In genomic region chr6:14121936-14122344, GRCh38 we compare ENCODE assay signal across 8 cellular contexts. TPM values are rescaled to one million over a fixed set of nuclear protein-coding genes. Genes with fewer than 3 reads are reported as not detected.
DNase-seq lines count a peak whose midpoint lies in the region; ATAC-seq lines count a peak whose summit lies in the region.

No MANE protein-coding gene starts in this region.

- no peaks in the 10 kb centered on the region for H3K27me3 Mint-ChIP-seq in activated CD4-positive, alpha-beta memory T cell treated with anti-CD3 and anti-CD28 coated beads, Interleukin-2, amount 10 ng/mL, durations not matched to agents 7 days and 5 days

- H3K9me3 Mint-ChIP-seq in activated CD4-positive, alpha-beta memory T cell treated with anti-CD3 and anti-CD28 coated beads, Interleukin-2, amount 10 ng/mL, durations not matched to agents 7 days and 5 days: no peaks in the 10 kb centered on the region

- no peak overlapping the region for H3K4me3 Mint-ChIP-seq in activated CD4-positive, alpha-beta memory T cell treated with anti-CD3 and anti-CD28 coated beads, Interleukin-2, amount 10 ng/mL, durations not matched to agents 7 days and 5 days

- H3K4me1 Mint-ChIP-seq in activated CD4-positive, alpha-beta memory T cell treated with anti-CD3 and anti-CD28 coated beads, Interleukin-2, amount 10 ng/mL, durations not matched to agents 7 days and 5 days: peaks cover 39% of the 10 kb centered on the region

- POLR2A ChIA-PET in activated CD4-positive, alpha-beta memory T cell treated with anti-CD3 and anti-CD28 coated beads, Interleukin-2, amount 10 ng/mL, durations not matched to agents 7 days and 5 days (lab: Charles Lee): no interaction called here

- CTCF ChIA-PET in activated CD4-positive, alpha-beta memory T cell treated with anti-CD3 and anti-CD28 coated beads, Interleukin-2, amount 10 ng/mL, durations not matched to agents 7 days and 5 days (lab: Charles Lee): interaction anchor here (1.0 kb wide), 1 partner anchor 23 kb away, joined by 3 read pairs; no protein-coding TSS in a partner anchor

- DNase-seq in AML-193 (lab: John Stamatoyannopoulos, UW): peak; percentile 86 to 94
- peak; percentile 28 for DNase-seq in activated CD4-positive, alpha-beta memory T cell treated with anti-CD3 and anti-CD28 coated beads, Interleukin-2, amount 10 ng/mL, durations not matched to agents 7 days and 5 days
- peak; percentile 36 for DNase-seq in stimulated activated naive CD8-positive, alpha-beta T cell treated with anti-CD3 and anti-CD28 coated beads, Interleukin-15, Interleukin-2, amounts not matched to agents 100 U/mL and 50 U/mL, for 24 hours
- no peak for DNase-seq in NK-92 (lab: John Stamatoyannopoulos, UW; ENCODE audit: unreplicated experiment)
- DNase-seq in glomerular visceral epithelial cell (ENCODE audit: extremely low spot score): no peak
- no peak for DNase-seq in cerebellar cortex (ENCODE audit: low spot score)

- H3K27ac Mint-ChIP-seq in activated CD4-positive, alpha-beta memory T cell treated with anti-CD3 and anti-CD28 coated beads, Interleukin-2, amount 10 ng/mL, durations not matched to agents 7 days and 5 days: no peak overlapping the region

- H3K36me3 Mint-ChIP-seq in activated CD4-positive, alpha-beta memory T cell treated with anti-CD3 and anti-CD28 coated beads, Interleukin-2, amount 10 ng/mL, durations not matched to agents 7 days and 5 days (ENCODE audit: low read depth): peaks cover 30% of the 10 kb centered on the region

- ATAC-seq in GM19023 (IDR thresholded peaks at IDR 0.05; ENCODE audit: unreplicated experiment) (peak; percentile 49), HG03135 (IDR thresholded peaks at IDR 0.05; ENCODE audit: unreplicated experiment) (peak; percentile 51)
- peak; percentile 65 for ATAC-seq in stimulated activated naive CD8-positive, alpha-beta T cell treated with anti-CD3 and anti-CD28 coated beads, Interleukin-15, Interleukin-2, amounts not matched to agents 100 U/mL and 50 U/mL, for 24 hours

RNA-seq across cellular contexts. Expression of gene CD83, which starts 4.4 kb away (rescaled TPM):
- total RNA-seq in activated CD4-positive, alpha-beta memory T cell treated with anti-CD3 and anti-CD28 coated beads, Interleukin-2, amount 10 ng/mL, durations not matched to agents 7 days and 5 days: 1 to 10 TPM; 5.5 to 6.4 TPM

Comparison
In these comparisons a context has a peak if more than half of its experiments do, and no peak if none do; other contexts are left out.
1. DNase-seq: peak in AML-193 (2 of 2), activated CD4-positive, alpha-beta memory T cell treated with anti-CD3 and anti-CD28 coated beads, Interleukin-2, amount 10 ng/mL, durations not matched to agents 7 days and 5 days (single experiment) and stimulated activated naive CD8-positive, alpha-beta T cell treated with anti-CD3 and anti-CD28 coated beads, Interleukin-15, Interleukin-2, amounts not matched to agents 100 U/mL and 50 U/mL, for 24 hours (single experiment); none in NK-92 (single experiment), glomerular visceral epithelial cell (single experiment) and cerebellar cortex (single experiment).
2. Peak in every context shown above with its lines, with median percentiles within 50 percentile points of each other: ATAC-seq.